ENCODE assay signal across 27 cellular contexts in the genomic region with DNA sequence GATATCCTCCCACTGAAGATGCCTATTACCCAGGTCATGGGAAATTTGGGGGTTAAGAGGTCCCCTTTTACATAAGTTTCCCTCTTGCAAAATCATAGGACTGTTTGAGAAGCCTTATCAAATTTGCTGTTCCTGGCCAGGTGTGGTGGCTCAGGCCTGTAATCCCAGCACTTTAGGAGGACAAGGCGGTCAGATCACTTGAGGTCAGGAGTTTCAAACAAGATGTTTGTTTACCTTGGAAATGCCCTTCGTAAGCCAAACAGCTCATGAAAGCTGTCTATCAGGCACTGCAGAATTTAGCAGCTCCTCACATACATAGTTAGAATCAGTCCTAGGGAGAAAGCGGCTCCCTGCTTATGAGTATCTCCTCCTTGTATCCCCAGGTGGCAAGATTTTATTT.
"Had no signal": no experiment of that assay in that cellular context is flagged by ENCODE, and none has a peak within 500 bp of the region (broad histone marks: within the 10 kb centered on the region; RNA-seq: fewer than 3 reads in every experiment).

No MANE protein-coding gene starts in this region.

- H3K27ac Mint-ChIP-seq: dendritic cell treated with granulocyte-macrophage colony-stimulating factor and Interleukin-4, amounts not matched to agents 40 ng/mL and 50 ng/mL, for 4 days; endodermal cell; naive thymus-derived CD4-positive, alpha-beta T cell; nephron; neural progenitor cell; progenitor cell of endocrine pancreas; stimulated activated naive CD8-positive, alpha-beta T cell treated with anti-CD3 and anti-CD28 coated beads, Interleukin-15, amount 100 ng/mL, for 72 hours had no signal

- H3K4me2 ChIP-seq: neural progenitor cell, smooth muscle cell had no signal

- H3K9me3 ChIP-seq: gastrocnemius medialis, thyroid gland, vagina had no signal

- H3K4me3 ChIP-seq: gastrocnemius medialis, neural progenitor cell, smooth muscle cell, thyroid gland, vagina had no signal

- H3K36me3 ChIP-seq: gastrocnemius medialis, neural progenitor cell, thyroid gland, vagina had no signal

- H3K79me2 ChIP-seq: parathyroid adenoma had no signal

- H3K4me3 Mint-ChIP-seq: dendritic cell treated with granulocyte-macrophage colony-stimulating factor and Interleukin-4, amounts not matched to agents 40 ng/mL and 50 ng/mL, for 4 days; endodermal cell; naive thymus-derived CD4-positive, alpha-beta T cell; nephron; neural progenitor cell; stimulated activated naive CD8-positive, alpha-beta T cell treated with anti-CD3 and anti-CD28 coated beads, Interleukin-15, amount 100 ng/mL, for 72 hours had no signal

- FAIRE-seq: keratinocyte had no signal

- DNase-seq: effector CD8-positive, alpha-beta T cell; endodermal cell; foreskin fibroblast; gastrocnemius medialis; head of caudate nucleus; mesendoderm; midbrain; naive thymus-derived CD4-positive, alpha-beta T cell; stimulated activated CD4-positive, alpha-beta T cell treated with anti-CD3 and anti-CD28 coated beads, Interleukin-12 subunit alpha, Interleukin-12 subunit beta, amount 100 ng/mL, for 4 hours; stimulated activated CD4-positive, alpha-beta T cell treated with anti-CD3 and anti-CD28 coated beads, Interleukin-1b, Interleukin-23, amount 100 ng/mL, for 48 hours; stimulated activated CD4-positive, alpha-beta T cell treated with anti-CD3 and anti-CD28 coated beads, Interleukin-4, amount 100 ng/mL, for 1 hour; stimulated activated CD8-positive, alpha-beta memory T cell treated with anti-CD3 and anti-CD28 coated beads, Interleukin-4, amount 100 ng/mL, for 48 hours; stimulated activated naive CD4-positive, alpha-beta T cell; stimulated activated naive CD8-positive, alpha-beta T cell treated with anti-CD3 and anti-CD28 coated beads, Interleukin-15, amount 100 ng/mL, for 72 hours; thyroid gland; trophoblast cell had no signal

- ATAC-seq: esophagus mucosa; gastrocnemius medialis; naive thymus-derived CD4-positive, alpha-beta T cell; sciatic nerve; stimulated activated naive CD8-positive, alpha-beta T cell treated with anti-CD3 and anti-CD28 coated beads, Interleukin-15, amount 100 ng/mL, for 72 hours had no signal

- H3K27me3 Mint-ChIP-seq: dendritic cell treated with granulocyte-macrophage colony-stimulating factor and Interleukin-4, amounts not matched to agents 40 ng/mL and 50 ng/mL, for 4 days; progenitor cell of endocrine pancreas; stimulated activated naive CD8-positive, alpha-beta T cell treated with anti-CD3 and anti-CD28 coated beads, Interleukin-15, amount 100 ng/mL, for 72 hours had no signal

- H3K27me3 ChIP-seq: gastrocnemius medialis, neural progenitor cell, thyroid gland, vagina had no signal

- H3K36me3 Mint-ChIP-seq: naive thymus-derived CD4-positive, alpha-beta T cell; neural progenitor cell had no signal

- H3K27ac ChIP-seq: epithelial cell of prostate, gastrocnemius medialis, neural progenitor cell, parathyroid adenoma, thyroid gland, vagina had no signal

- H3K4me1 ChIP-seq: neural progenitor cell, parathyroid adenoma, vagina had no signal

- H3K9ac ChIP-seq: neural progenitor cell, parathyroid adenoma had no signal

- H2AFZ ChIP-seq: neural progenitor cell, parathyroid adenoma had no signal

- H3K4me1 Mint-ChIP-seq: nephron had no signal
